ENCODE assay signal across 9 cellular contexts in the genomic region with DNA sequence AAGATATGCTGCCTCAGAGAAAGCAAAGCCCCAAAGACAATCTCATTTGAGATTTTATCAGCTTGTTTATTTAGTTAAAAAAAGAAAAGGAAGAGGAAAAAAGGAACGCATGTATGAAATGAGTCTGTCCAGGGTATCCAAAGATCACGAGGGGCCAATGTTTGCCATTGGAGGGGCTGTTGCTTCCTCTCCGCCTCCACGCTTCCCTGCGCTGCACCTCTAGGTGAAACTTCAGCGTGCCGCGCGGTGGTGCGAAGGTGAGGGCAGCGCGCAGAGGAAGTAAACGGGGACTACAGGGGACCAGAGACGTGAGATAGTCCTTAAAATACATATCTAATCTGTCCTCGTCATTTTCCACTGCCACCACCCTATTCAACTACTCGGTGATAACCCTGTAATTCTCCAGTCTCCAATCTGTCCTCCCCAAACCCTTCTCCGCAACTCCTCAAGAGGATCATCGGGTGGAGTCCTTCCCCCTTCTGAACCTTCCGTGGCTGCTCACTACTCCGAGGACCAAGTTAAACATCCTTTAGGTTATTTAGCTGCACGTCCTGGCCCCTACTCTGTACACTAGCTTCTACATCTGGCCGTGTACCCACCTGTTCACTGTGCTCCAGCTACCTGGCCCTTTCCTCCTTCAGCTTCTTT. TPM values are rescaled to one million over a fixed set of nuclear protein-coding genes. Genes with fewer than 3 reads are reported as not detected.
A peak's percentile ranks its signal among the peaks of the same experiment; 100 is the strongest.
DNase-seq lines count a peak whose midpoint lies in the region; ATAC-seq and TF ChIP-seq lines count a peak whose summit lies in the region.
"Had no signal": no experiment of that assay in that cellular context is flagged by ENCODE, and none has a peak within 500 bp of the region (broad histone marks: within the 10 kb centered on the region; RNA-seq: fewer than 3 reads in every experiment).

No MANE protein-coding gene starts in this region.

- H3K27ac ChIP-seq in 22Rv1 (peak overlapping the region; percentile 94), IMR-90 (ENCODE audit: insufficient read depth, low read length) (no peak overlapping the region)
- H3K27ac ChIP-seq: cardiac muscle cell had no signal

- H3K4me1 Mint-ChIP-seq in brain = peaks cover 29% of the 10 kb centered on the region
- H3K4me1 Mint-ChIP-seq in natural killer cell treated with Interleukin-12 subunit alpha and Interleukin-12 subunit beta and Interleukin-15 and Interleukin-18, amount 100 ng/mL, for 72 hours (ENCODE audit: low read depth in 2 of 2) = peaks cover 19 to 22% of the 10 kb centered on the region in 2 donors

- H3K27ac Mint-ChIP-seq in brain = no peak overlapping the region
- H3K27ac Mint-ChIP-seq in natural killer cell treated with Interleukin-12 subunit alpha and Interleukin-12 subunit beta and Interleukin-15 and Interleukin-18, amount 100 ng/mL, for 72 hours = peak overlapping the region in 1 of 2 donors; percentile 76

- H2AK5ac ChIP-seq in IMR-90 (ENCODE audit: low read depth, low read length) = peak overlapping the region; percentile 81; the same call in 1 of the 2 replicates

- BruUV-seq in IMR-90 (replicated peaks; lab: Mats Ljungman, UMichigan) = no TSS peak

- no peaks in the 10 kb centered on the region; the same call in 1 of the 2 replicates for H3K9me1 ChIP-seq in IMR-90 (ENCODE audit: insufficient read depth, low read length)

- no peak for DNase-seq in IMR-90
- no peak for DNase-seq in natural killer cell treated with Interleukin-12 subunit alpha and Interleukin-12 subunit beta and Interleukin-15 and Interleukin-18, amount 100 ng/mL, for 72 hours (ENCODE audit: low spot score)
- DNase-seq in KBM-7 = no peak
- no peak for DNase-seq in effector CD8-positive, alpha-beta T cell (lab: John Stamatoyannopoulos, UW)

- WGBS in IMR-90 (ENCODE audit: extremely low coverage in 2 of 2, insufficient read length in 1 of 2), 2 experiments = 72% methylated on average over 14 of the region's 22 CpGs; no CpG with 5 or more reads in 1 of the 2 experiments

- H3K56ac ChIP-seq in IMR-90 (ENCODE audit: extremely low read depth, insufficient read depth, low read length) = no peak overlapping the region

- H4K91ac ChIP-seq in IMR-90 (ENCODE audit: insufficient read depth, low read depth, low read length) = peak overlapping the region; percentile 15; the same call in 1 of the 2 replicates

- H3K18ac ChIP-seq in IMR-90 (ENCODE audit: low read depth, low read length) = no peak overlapping the region

- no peak overlapping the region for H2BK120ac ChIP-seq in IMR-90 (ENCODE audit: low read depth, low read length)

- H2BK15ac ChIP-seq in IMR-90 (ENCODE audit: low read depth, low read length) = peak overlapping the region; percentile 33; the same call in 2 of the 3 replicates

- H3K79me1 ChIP-seq in IMR-90 (ENCODE audit: low read depth in 1 of 2, low read length in 2 of 2) = peaks cover 3 to 26% of the 10 kb centered on the region in 2 experiments; a peak in 3 of 4 replicates

- H3K4me2 ChIP-seq in IMR-90 (ENCODE audit: low read depth, low read length) = no peak overlapping the region

- H3K27me3 Mint-ChIP-seq in brain = peaks cover 50% of the 10 kb centered on the region
- H3K27me3 Mint-ChIP-seq in natural killer cell treated with Interleukin-12 subunit alpha and Interleukin-12 subunit beta and Interleukin-15 and Interleukin-18, amount 100 ng/mL, for 72 hours = peaks cover 0 to 2% of the 10 kb centered on the region in 2 donors

- TF ChIP-seq CTCF in 22Rv1 (IDR thresholded peaks at IDR 0.05) (no peak), IMR-90 (conservative IDR thresholded peaks at IDR 0.05; ENCODE audit: low read depth, low read length) (no peak), brain (conservative IDR thresholded peaks at IDR 0.05) (no peak)

- H3K27me3 ChIP-seq in IMR-90 (ENCODE audit: control insufficient read depth, insufficient read depth, low read length) = no peaks in the 10 kb centered on the region

- CTCF ChIA-PET in IMR-90 (lab: Yijun Ruan, JAX) = interaction anchor here (0.6 kb wide), 1 partner anchor 12 kb away, joined by 6 read pairs; no protein-coding TSS in a partner anchor

- no peaks in the 10 kb centered on the region; the same call in 1 of the 2 replicates for H3K4me1 ChIP-seq in IMR-90 (ENCODE audit: control insufficient read depth, insufficient read depth, low read length)

- intact Hi-C loops in IMR-90 (cut with micrococcal nuclease) = no loop called here

- H2AK9ac ChIP-seq in IMR-90 (replicated peaks; ENCODE audit: low read depth, low read length, poor library complexity) = peak overlapping the region; percentile 0

- H3K14ac ChIP-seq in IMR-90 (replicated peaks; ENCODE audit: low read depth, low read length) = no peak overlapping the region

- H4K8ac ChIP-seq in IMR-90 (ENCODE audit: low read depth in 2 of 2, low read length in 2 of 2) = peak overlapping the region; percentile 17 to 91; a peak in 2 of 4 replicates

- peak overlapping the region; percentile 81 to 86 (median 82) for H3K4me3 Mint-ChIP-seq in brain
- H3K4me3 Mint-ChIP-seq in natural killer cell treated with Interleukin-12 subunit alpha and Interleukin-12 subunit beta and Interleukin-15 and Interleukin-18, amount 100 ng/mL, for 72 hours = peak overlapping the region; percentile 81

- H2AFZ ChIP-seq in IMR-90 (replicated peaks; ENCODE audit: low read length, poor library complexity) = peak overlapping the region; percentile 68

- no peaks in the 10 kb centered on the region for H4K20me1 ChIP-seq in IMR-90 (ENCODE audit: insufficient read depth, low read length)

- TF ChIP-seq POLR2A in IMR-90 (IDR thresholded peaks at IDR 0.05; ENCODE audit: low read depth, low read length) = no peak

- H3K4me3 ChIP-seq in IMR-90 (ENCODE audit: insufficient read depth, low read depth, low read length) = no peak overlapping the region

- no peak overlapping the region for H2BK20ac ChIP-seq in IMR-90 (ENCODE audit: low read depth, low read length)

- TF ChIP-seq RAD21 in IMR-90 (IDR thresholded peaks at IDR 0.05; ENCODE audit: low read length) = no peak

- in situ Hi-C loops in IMR-90 (cut with MboI; ENCODE audit: low sequenced_read_pairs) = no loop called here
- in situ Hi-C loops in KBM-7 (cut with MboI; ENCODE audit: low pct_unique_long_range_greater_than_20kb, low sequenced_read_pairs) = no loop called here

- POLR2A ChIA-PET in IMR-90 (lab: Charles Lee; ENCODE audit: unreplicated experiment) = no interaction called here

- ATAC-seq in IMR-90 (ENCODE audit: low read depth) = no peak
- no peak for ATAC-seq in natural killer cell treated with Interleukin-12 subunit alpha and Interleukin-12 subunit beta and Interleukin-15 and Interleukin-18, amount 100 ng/mL, for 72 hours
- ATAC-seq in GM21360 (IDR thresholded peaks at IDR 0.05; ENCODE audit: unreplicated experiment) = no peak
- no peak for ATAC-seq in HG02981 (IDR thresholded peaks at IDR 0.05; ENCODE audit: unreplicated experiment)

- H3K9ac ChIP-seq in IMR-90 (ENCODE audit: low read depth, low read length) = no peak overlapping the region

- H2BK5ac ChIP-seq in IMR-90 (ENCODE audit: low read depth, low read length, poor library complexity, severe bottlenecking) = no peak overlapping the region

- no peaks in the 10 kb centered on the region for H3K36me3 Mint-ChIP-seq in brain
- H3K36me3 Mint-ChIP-seq in natural killer cell treated with Interleukin-12 subunit alpha and Interleukin-12 subunit beta and Interleukin-15 and Interleukin-18, amount 100 ng/mL, for 72 hours = no peaks in the 10 kb centered on the region

- no peaks in the 10 kb centered on the region for H3K36me3 ChIP-seq in IMR-90 (ENCODE audit: control insufficient read depth, insufficient read depth, low read length)
- H3K36me3 ChIP-seq: cardiac muscle cell had no signal

- peaks cover 0 to 5% (median 0%) of the 10 kb centered on the region in 5 experiments for H3K9me3 Mint-ChIP-seq in brain
- H3K9me3 Mint-ChIP-seq in natural killer cell treated with Interleukin-12 subunit alpha and Interleukin-12 subunit beta and Interleukin-15 and Interleukin-18, amount 100 ng/mL, for 72 hours = no peaks in the 10 kb centered on the region

- H3K23ac ChIP-seq in IMR-90 (ENCODE audit: low read depth, low read length) = 0 out of 2 replicates have a peak overlapping the region, but pooled peaks have one; percentile 48

- H3K9me3 ChIP-seq in IMR-90 (ENCODE audit: control insufficient read depth, insufficient read depth, low read length) = no peaks in the 10 kb centered on the region

- dilution Hi-C loops in IMR-90 (cut with HindIII; ENCODE audit: low sequenced_read_pairs, unreplicated experiment) = no loop called here

- H3K4ac ChIP-seq in IMR-90 (ENCODE audit: low read depth, low read length) = peak overlapping the region; percentile 43

- no peak overlapping the region for H4K5ac ChIP-seq in IMR-90 (ENCODE audit: low read depth, low read length)

TF ChIP-seq in IMR-90, 13 proteins besides CTCF, POLR2A, EP300 and RAD21:
- no peak for TF ChIP-seq MAZ (IDR thresholded peaks at IDR 0.05; ENCODE audit: borderline replicate concordance, low read depth, low read length)
- TF ChIP-seq CHD1 (IDR thresholded peaks at IDR 0.05; ENCODE audit: low read depth, low read length) = no peak
- no peak for TF ChIP-seq FOS (IDR thresholded peaks at IDR 0.05; ENCODE audit: low read depth, low read length)
- TF ChIP-seq, protein P1, sequence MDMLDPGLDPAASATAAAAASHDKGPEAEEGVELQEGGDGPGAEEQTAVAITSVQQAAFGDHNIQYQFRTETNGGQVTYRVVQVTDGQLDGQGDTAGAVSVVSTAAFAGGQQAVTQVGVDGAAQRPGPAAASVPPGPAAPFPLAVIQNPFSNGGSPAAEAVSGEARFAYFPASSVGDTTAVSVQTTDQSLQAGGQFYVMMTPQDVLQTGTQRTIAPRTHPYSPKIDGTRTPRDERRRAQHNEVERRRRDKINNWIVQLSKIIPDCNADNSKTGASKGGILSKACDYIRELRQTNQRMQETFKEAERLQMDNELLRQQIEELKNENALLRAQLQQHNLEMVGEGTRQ (IDR thresholded peaks at IDR 0.05; ENCODE audit: low read depth, low read length) = no peak
- TF ChIP-seq NFE2L2 (IDR thresholded peaks at IDR 0.05; ENCODE audit: low read depth, low read length) = no peak

RNA-seq across cellular contexts. Expression of a gene that starts 1.1 kb away (rescaled TPM):
- 27.8 and 30.0 TPM in 2 replicates for total RNA-seq in IMR-90 (2012; rRNA removed)
- 20.1 and 21.1 TPM in 2 replicates for polyA plus RNA-seq in IMR-90 (2012; rRNA removed)
- 8.5 and 14.8 TPM in 2 replicates for polyA plus RNA-seq in IMR-90 (2012; cell fraction: cytosol; rRNA removed)
- 34.3 and 36.6 TPM in 2 replicates for polyA plus RNA-seq in IMR-90 (2012; cell fraction: nucleus; rRNA removed; ENCODE audit: low replicate concordance)
- 2.4 TPM for polyA plus RNA-seq in brain (ENCODE audit: insufficient read depth, low read depth, low replicate concordance)
- 10 to 100 TPM; 11.5 to 14.9 TPM for total RNA-seq in natural killer cell treated with Interleukin-12 subunit alpha and Interleukin-12 subunit beta and Interleukin-15 and Interleukin-18, amount 100 ng/mL, for 72 hours

RNA-seq across cellular contexts. Expression of a gene that starts 55.7 kb away (rescaled TPM):
- total RNA-seq in IMR-90 (2012; rRNA removed) = under 0.01 TPM in 2 replicates
- polyA plus RNA-seq in IMR-90 (2012; rRNA removed) = 0.03 TPM in 1 of 2 replicates, not detected in the other
- polyA plus RNA-seq in IMR-90 (2012; cell fraction: cytosol; rRNA removed) = under 0.01 and 0.01 TPM in 2 replicates
- polyA plus RNA-seq in IMR-90 (2012; cell fraction: nucleus; rRNA removed; ENCODE audit: low replicate concordance) = 0.01 and 0.05 TPM in 2 replicates
- polyA plus RNA-seq in brain (ENCODE audit: insufficient read depth, low read depth, low replicate concordance) = not detected
- not detected for total RNA-seq in natural killer cell treated with Interleukin-12 subunit alpha and Interleukin-12 subunit beta and Interleukin-15 and Interleukin-18, amount 100 ng/mL, for 72 hours
- total RNA-seq: cardiac muscle cell had no signal
- polyA plus RNA-seq: cardiac muscle cell had no signal
